In genomic region chr2:236159778-236160170, GRCh38 we compare ENCODE assay signal across 22 cellular contexts. TPM values are rescaled to one million over a fixed set of nuclear protein-coding genes. Genes with fewer than 3 reads are reported as not detected.
"Had no signal": no experiment of that assay in that cellular context is flagged by ENCODE, and none has a peak within 500 bp of the region (broad histone marks: within the 10 kb centered on the region; RNA-seq: fewer than 3 reads in every experiment).

No MANE protein-coding gene starts in this region.

- ATAC-seq: activated naive CD8-positive, alpha-beta T cell treated with anti-CD3 and anti-CD28 coated beads, Interleukin-2, amount 50 U/mL, for 24 hours; activated T-cell treated with anti-CD3 and anti-CD28 coated beads, Interleukin-2, amount 50 U/mL, for 4 hours; natural killer cell treated with Interleukin-12 subunit alpha and Interleukin-12 subunit beta and Interleukin-15 and Interleukin-18, amount 100 ng/mL, for 72 hours had no signal

- DNase-seq: activated CD4-positive, alpha-beta T cell treated with anti-CD3 and anti-CD28 coated beads, Interleukin-2, amount 50 U/mL, for 1 hour; activated CD4-positive, CD25-positive, alpha-beta regulatory T cell treated with anti-CD3 and anti-CD28 coated beads, Interleukin-2, amount 50 U/mL, for 72 hours; activated CD8-positive, alpha-beta memory T cell treated with anti-CD3 and anti-CD28 coated beads, Interleukin-2, amount 50 U/mL, for 4 hours; activated effector memory CD4-positive, alpha-beta T cell treated with Interleukin-2 at 50 U/mL for 16 hours; activated naive CD4-positive, alpha-beta T cell treated with anti-CD3 and anti-CD28 coated beads, Interleukin-2, amount 10 ng/mL, durations not matched to agents 7 days and 5 days; activated naive CD8-positive, alpha-beta T cell treated with anti-CD3 and anti-CD28 coated beads, Interleukin-2, amount 50 U/mL, for 24 hours; activated T-cell treated with anti-CD3 and anti-CD28 coated beads, Interleukin-2, amount 50 U/mL, for 4 hours; anterior cingulate cortex; caudate nucleus; head of caudate nucleus; mesendoderm; nucleus accumbens; stimulated activated CD4-positive, alpha-beta T cell treated with anti-CD3 and anti-CD28 coated beads, Interleukin-12 subunit alpha, Interleukin-12 subunit beta, amount 100 ng/mL, for 4 hours; stimulated activated CD4-positive, alpha-beta T cell treated with anti-CD3 and anti-CD28 coated beads, Interleukin-1b, Interleukin-23, amount 100 ng/mL, for 48 hours; stimulated activated CD8-positive, alpha-beta memory T cell treated with anti-CD3 and anti-CD28 coated beads, Interleukin-4, amount 100 ng/mL, for 48 hours; stimulated activated naive CD4-positive, alpha-beta T cell; T1000 had no signal

RNA-seq across cellular contexts. Expression of gene GBX2, which starts 8.4 kb away (rescaled TPM):
- total RNA-seq: activated T-cell treated with anti-CD3 and anti-CD28 coated beads, Interleukin-2, amount 50 U/mL, for 4 hours; natural killer cell treated with Interleukin-12 subunit alpha and Interleukin-12 subunit beta and Interleukin-15 and Interleukin-18, amount 100 ng/mL, for 72 hours; renal cortical epithelial cell; T-helper 1 cell treated with Interleukin-12 subunit alpha and Interleukin-12 subunit beta and Interleukin-4 antibody, amounts not matched to agents 30 ng/mL and 1 ng/mL, for 36 hours; urinary bladder had no signal
- polyA plus RNA-seq: esophagus, urinary bladder had no signal
